Comparison of ENCODE assay signal across 19 cellular contexts in the genomic region with DNA sequence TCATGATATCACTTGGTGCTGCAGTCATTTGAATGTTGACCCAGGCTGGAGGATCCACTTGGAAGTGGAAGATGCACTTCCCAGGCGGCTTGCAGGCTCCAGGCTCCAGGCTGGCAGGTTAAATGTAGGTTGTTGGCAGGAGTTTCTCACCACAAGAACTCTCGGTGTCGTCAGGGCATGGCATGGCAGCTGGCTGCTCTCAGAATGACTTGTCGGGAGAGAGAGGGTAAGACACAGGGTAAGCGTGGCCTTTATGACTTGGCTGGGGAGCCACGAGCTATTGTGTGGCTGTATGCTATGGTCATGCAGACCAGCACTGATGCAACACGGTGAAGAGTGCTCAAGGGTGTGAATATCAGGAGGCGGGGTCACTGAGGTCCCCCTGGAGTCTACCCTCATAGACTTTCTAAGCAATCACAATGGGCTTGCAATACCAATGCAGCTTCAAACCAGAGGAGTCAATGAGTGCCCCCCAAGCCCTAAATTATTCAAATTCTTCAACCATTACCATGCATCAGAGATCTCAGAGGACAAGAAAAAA.
"Had no signal": no experiment of that assay in that cellular context is flagged by ENCODE, and none has a peak within 500 bp of the region (broad histone marks: within the 10 kb centered on the region; RNA-seq: fewer than 3 reads in every experiment).

No MANE protein-coding gene starts in this region.

- H3K27ac ChIP-seq: colonic mucosa, left ventricle myocardium inferior, suprapubic skin had no signal

- H3K9me3 ChIP-seq: colonic mucosa, suprapubic skin had no signal

- DNase-seq: activated CD4-positive, alpha-beta memory T cell treated with anti-CD3 and anti-CD28 coated beads, Interleukin-2, amount 10 ng/mL, durations not matched to agents 7 days and 5 days; activated CD4-positive, alpha-beta T cell treated with anti-CD3 and anti-CD28 coated beads for 48 hours; activated CD4-positive, CD25-positive, alpha-beta regulatory T cell; activated naive CD4-positive, alpha-beta T cell treated with Interleukin-2 at 50 U/mL for 16 hours; activated naive CD8-positive, alpha-beta T cell treated with anti-CD3 and anti-CD28 coated beads, Interleukin-2, amount 10 ng/mL, durations not matched to agents 7 days and 5 days; activated T-cell treated with anti-CD3 and anti-CD28 coated beads, Interleukin-2, amount 50 U/mL, for 1 hour; colonic mucosa; foreskin melanocyte; immature natural killer cell; kidney glomerular epithelial cell; left ventricle myocardium inferior; mammary epithelial cell; stimulated activated CD4-positive, alpha-beta T cell treated with anti-CD3 and anti-CD28 coated beads, Interleukin-2, amount 100 ng/mL, for 24 hours; trophoblast cell had no signal

- H3K4me3 Mint-ChIP-seq: activated CD4-positive, alpha-beta memory T cell treated with anti-CD3 and anti-CD28 coated beads, Interleukin-2, amount 10 ng/mL, durations not matched to agents 7 days and 5 days; activated naive CD8-positive, alpha-beta T cell treated with anti-CD3 and anti-CD28 coated beads, Interleukin-2, amount 10 ng/mL, durations not matched to agents 7 days and 5 days; activated T-helper 17 cell treated with anti-CD3 and anti-CD28 coated beads, Interleukin-2, amount 50 U/mL, for 72 hours; brain; immature natural killer cell; stimulated activated naive CD8-positive, alpha-beta T cell treated with anti-CD3 and anti-CD28 coated beads, Interleukin-15, Interleukin-2, amounts not matched to agents 100 ng/mL and 50 ng/mL, for 24 hours had no signal

- H3K4me1 ChIP-seq: colonic mucosa, left ventricle myocardium inferior, suprapubic skin had no signal

- H3K36me3 ChIP-seq: colonic mucosa, left ventricle myocardium inferior, suprapubic skin had no signal

- H3K36me3 Mint-ChIP-seq: activated naive CD8-positive, alpha-beta T cell treated with anti-CD3 and anti-CD28 coated beads, Interleukin-2, amount 10 ng/mL, durations not matched to agents 7 days and 5 days had no signal

- H3K27me3 ChIP-seq: colonic mucosa had no signal

- H3K4me3 ChIP-seq: colonic mucosa, left ventricle myocardium inferior, suprapubic skin had no signal

- ATAC-seq: activated T-helper 17 cell treated with anti-CD3 and anti-CD28 coated beads, Interleukin-2, amount 50 U/mL, for 72 hours had no signal

- H3K27me3 Mint-ChIP-seq: activated CD4-positive, alpha-beta memory T cell treated with anti-CD3 and anti-CD28 coated beads, Interleukin-2, amount 10 ng/mL, durations not matched to agents 7 days and 5 days; activated naive CD8-positive, alpha-beta T cell treated with anti-CD3 and anti-CD28 coated beads, Interleukin-2, amount 10 ng/mL, durations not matched to agents 7 days and 5 days had no signal

- H3K27ac Mint-ChIP-seq: activated CD4-positive, alpha-beta memory T cell treated with anti-CD3 and anti-CD28 coated beads, Interleukin-2, amount 10 ng/mL, durations not matched to agents 7 days and 5 days; activated naive CD8-positive, alpha-beta T cell treated with anti-CD3 and anti-CD28 coated beads, Interleukin-2, amount 10 ng/mL, durations not matched to agents 7 days and 5 days; activated T-helper 17 cell treated with anti-CD3 and anti-CD28 coated beads, Interleukin-2, amount 50 U/mL, for 72 hours; immature natural killer cell; progenitor cell of endocrine pancreas; stimulated activated naive CD8-positive, alpha-beta T cell treated with anti-CD3 and anti-CD28 coated beads, Interleukin-15, Interleukin-2, amounts not matched to agents 100 ng/mL and 50 ng/mL, for 24 hours had no signal

- H3K4me1 Mint-ChIP-seq: activated CD4-positive, alpha-beta memory T cell treated with anti-CD3 and anti-CD28 coated beads, Interleukin-2, amount 10 ng/mL, durations not matched to agents 7 days and 5 days; activated naive CD8-positive, alpha-beta T cell treated with anti-CD3 and anti-CD28 coated beads, Interleukin-2, amount 10 ng/mL, durations not matched to agents 7 days and 5 days; activated T-helper 17 cell treated with anti-CD3 and anti-CD28 coated beads, Interleukin-2, amount 50 U/mL, for 72 hours; immature natural killer cell had no signal
